19 cellular contexts compared by ENCODE assay signal in the genomic region with DNA sequence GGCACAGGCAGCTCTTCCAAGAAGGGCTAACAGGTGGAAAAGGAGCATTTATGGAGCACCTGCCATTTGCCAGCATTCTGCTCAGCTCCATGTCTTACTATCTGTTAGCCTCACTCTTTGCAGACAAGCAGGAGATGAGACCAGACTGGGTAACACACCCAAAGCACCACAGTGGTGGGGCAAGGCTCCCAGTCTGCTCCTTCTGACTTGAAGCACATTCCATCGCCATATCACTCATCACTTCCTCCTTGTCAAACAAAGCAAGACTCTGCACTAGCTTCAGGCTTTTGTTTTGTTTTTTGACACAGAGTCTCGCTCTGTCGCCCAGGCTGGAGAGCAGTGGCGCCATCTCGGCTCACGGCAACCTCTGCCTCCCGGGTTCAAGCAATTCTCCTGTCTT.
DNase-seq lines count a peak whose midpoint lies in the region; ATAC-seq and TF ChIP-seq lines count a peak whose summit lies in the region.
"Had no signal": no experiment of that assay in that cellular context is flagged by ENCODE, and none has a peak within 500 bp of the region (broad histone marks: within the 10 kb centered on the region; RNA-seq: fewer than 3 reads in every experiment).

No MANE protein-coding gene starts in this region.

- peaks cover 0 to 40% of the 10 kb centered on the region in 2 experiments; a peak in 3 of 4 replicates for H3K79me1 ChIP-seq in IMR-90 (ENCODE audit: low read depth in 1 of 2, low read length in 2 of 2)

- no peak for TF ChIP-seq POLR2A in IMR-90 (IDR thresholded peaks at IDR 0.05; ENCODE audit: low read depth, low read length)

- ATAC-seq in IMR-90 (ENCODE audit: low read depth) (no peak), GM21528 (IDR thresholded peaks at IDR 0.05; ENCODE audit: low FRiP score, unreplicated experiment) (no peak), left colon (no peak), GM21360 (IDR thresholded peaks at IDR 0.05; ENCODE audit: unreplicated experiment) (no peak)
- ATAC-seq: GM23338, HCT116, Right ventricle myocardium inferior had no signal

- no peak overlapping the region for H2BK120ac ChIP-seq in IMR-90 (ENCODE audit: low read depth, low read length)

- in situ Hi-C loops in IMR-90 (cut with MboI; ENCODE audit: low sequenced_read_pairs): no loop called here

- peaks cover 10% of the 10 kb centered on the region for H3K4me1 ChIP-seq in IMR-90 (ENCODE audit: control insufficient read depth, insufficient read depth, low read length)

- no peak overlapping the region for H4K5ac ChIP-seq in IMR-90 (ENCODE audit: low read depth, low read length)

- intact Hi-C loops in IMR-90 (cut with micrococcal nuclease) (no loop called here), left colon (cut with DNase I, micrococcal nuclease) (no loop called here)

- no peak overlapping the region for H4K8ac ChIP-seq in IMR-90 (ENCODE audit: low read depth in 2 of 2, low read length in 2 of 2)

- dilution Hi-C loops in IMR-90 (cut with HindIII; ENCODE audit: low sequenced_read_pairs, unreplicated experiment): no loop called here

- H3K9me1 ChIP-seq in IMR-90 (ENCODE audit: insufficient read depth, low read length): peaks cover 20% of the 10 kb centered on the region

- H3K14ac ChIP-seq in IMR-90 (replicated peaks; ENCODE audit: low read depth, low read length): no peak overlapping the region

- no peak overlapping the region for H2BK15ac ChIP-seq in IMR-90 (ENCODE audit: low read depth, low read length)

- H3K9me3 ChIP-seq in IMR-90 (ENCODE audit: control insufficient read depth, insufficient read depth, low read length): no peaks in the 10 kb centered on the region

- H3K36me3 ChIP-seq in IMR-90 (ENCODE audit: control insufficient read depth, insufficient read depth, low read length): peaks cover 45% of the 10 kb centered on the region

- CTCF ChIA-PET in IMR-90 (lab: Yijun Ruan, JAX): interaction anchor here (0.7 to 1.2 kb wide), 3 partner anchors 10 to 14 kb away, joined by 3 to 4 read pairs (median 3); no protein-coding TSS in a partner anchor

- 100% methylated on average over 1 of the region's 7 CpGs; no CpG with 5 or more reads in 1 of the 2 experiments for WGBS in IMR-90 (ENCODE audit: extremely low coverage in 2 of 2, insufficient read length in 1 of 2), 2 experiments

- no peak for TF ChIP-seq CTCF in IMR-90 (conservative IDR thresholded peaks at IDR 0.05; ENCODE audit: low read depth, low read length)

- no peak overlapping the region for H3K27ac ChIP-seq in IMR-90 (ENCODE audit: insufficient read depth, low read length)
- H3K27ac ChIP-seq: C4-2B had no signal

- no peaks in the 10 kb centered on the region for H4K20me1 ChIP-seq in IMR-90 (ENCODE audit: insufficient read depth, low read length)

- H2AFZ ChIP-seq in IMR-90 (replicated peaks; ENCODE audit: low read length, poor library complexity): no peak overlapping the region
- H2AFZ ChIP-seq: GM23338 had no signal

- peak; percentile 51 for DNase-seq in EH (ENCODE audit: low read depth)
- peak; percentile 16 for DNase-seq in IMR-90
- DNase-seq in dermis blood vessel endothelial cell: peak; percentile 77
- DNase-seq in kidney glomerular epithelial cell (lab: John Stamatoyannopoulos, UW): peak; percentile 18
- no peak for DNase-seq in left colon
- no peak for DNase-seq in GOT3 (lab: John Stamatoyannopoulos, UW)
- DNase-seq: DMS79 treated with DMSO at 0.1 percent for 48 hours, GDM1, NCI-H1048, NCI-H1436, NCI-H1930, NCI-H526 treated with DMSO at 0.1 percent for 48 hours, SW 1271 had no signal

- BruUV-seq in IMR-90 (replicated peaks; lab: Mats Ljungman, UMichigan): no TSS peak

- H3K27me3 ChIP-seq in IMR-90 (ENCODE audit: control insufficient read depth, insufficient read depth, low read length): no peaks in the 10 kb centered on the region

- H3K56ac ChIP-seq in IMR-90 (ENCODE audit: extremely low read depth, insufficient read depth, low read length): no peak overlapping the region

- no peak overlapping the region for H2BK20ac ChIP-seq in IMR-90 (ENCODE audit: low read depth, low read length)

- H3K9ac ChIP-seq in IMR-90 (ENCODE audit: low read depth, low read length): no peak overlapping the region

- H2AK5ac ChIP-seq in IMR-90 (ENCODE audit: low read depth, low read length): no peak overlapping the region

- H3K23ac ChIP-seq in IMR-90 (ENCODE audit: low read depth, low read length): no peak overlapping the region

- no peak overlapping the region for H3K4me2 ChIP-seq in IMR-90 (ENCODE audit: low read depth, low read length)
- H3K4me2 ChIP-seq: GM23338 had no signal

- POLR2A ChIA-PET in IMR-90 (lab: Charles Lee; ENCODE audit: unreplicated experiment): no interaction called here

- no peak overlapping the region for H2AK9ac ChIP-seq in IMR-90 (replicated peaks; ENCODE audit: low read depth, low read length, poor library complexity)

- no peak overlapping the region for H3K4me3 ChIP-seq in IMR-90 (ENCODE audit: insufficient read depth, low read depth, low read length)
- H3K4me3 ChIP-seq: GM23338 had no signal

- H4K91ac ChIP-seq in IMR-90 (ENCODE audit: insufficient read depth, low read depth, low read length): no peak overlapping the region

- H2BK5ac ChIP-seq in IMR-90 (ENCODE audit: low read depth, low read length, poor library complexity, severe bottlenecking): no peak overlapping the region

- H3K4ac ChIP-seq in IMR-90 (ENCODE audit: low read depth, low read length): no peak overlapping the region

- TF ChIP-seq RAD21 in IMR-90 (IDR thresholded peaks at IDR 0.05; ENCODE audit: low read length): no peak

- H3K18ac ChIP-seq in IMR-90 (ENCODE audit: low read depth, low read length): no peak overlapping the region

TF ChIP-seq in IMR-90, 13 proteins besides CTCF, POLR2A, EP300 and RAD21:
- TF ChIP-seq RCOR1 (IDR thresholded peaks at IDR 0.05; ENCODE audit: insufficient replicate concordance, low read length): no peak
- TF ChIP-seq SMC3 (IDR thresholded peaks at IDR 0.05; ENCODE audit: low read depth, low read length): no peak
- TF ChIP-seq, protein P1, sequence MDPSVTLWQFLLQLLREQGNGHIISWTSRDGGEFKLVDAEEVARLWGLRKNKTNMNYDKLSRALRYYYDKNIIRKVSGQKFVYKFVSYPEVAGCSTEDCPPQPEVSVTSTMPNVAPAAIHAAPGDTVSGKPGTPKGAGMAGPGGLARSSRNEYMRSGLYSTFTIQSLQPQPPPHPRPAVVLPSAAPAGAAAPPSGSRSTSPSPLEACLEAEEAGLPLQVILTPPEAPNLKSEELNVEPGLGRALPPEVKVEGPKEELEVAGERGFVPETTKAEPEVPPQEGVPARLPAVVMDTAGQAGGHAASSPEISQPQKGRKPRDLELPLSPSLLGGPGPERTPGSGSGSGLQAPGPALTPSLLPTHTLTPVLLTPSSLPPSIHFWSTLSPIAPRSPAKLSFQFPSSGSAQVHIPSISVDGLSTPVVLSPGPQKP (IDR thresholded peaks at IDR 0.05; ENCODE audit: borderline replicate concordance, low read depth, low read length): no peak
- no peak for TF ChIP-seq NFE2L2 (IDR thresholded peaks at IDR 0.05; ENCODE audit: low read depth, low read length)
- TF ChIP-seq CHD1 (IDR thresholded peaks at IDR 0.05; ENCODE audit: low read depth, low read length): no peak
- no peak for TF ChIP-seq MAFK (IDR thresholded peaks at IDR 0.05; ENCODE audit: low read depth, low read length)
- no peak for TF ChIP-seq MXI1 (IDR thresholded peaks at IDR 0.05; ENCODE audit: borderline replicate concordance, low read depth, low read length)
- no peak for TF ChIP-seq CEBPB (IDR thresholded peaks at IDR 0.05; ENCODE audit: low read depth, low read length)
- no peak for TF ChIP-seq FOS (IDR thresholded peaks at IDR 0.05; ENCODE audit: low read depth, low read length)
- TF ChIP-seq, protein P2, sequence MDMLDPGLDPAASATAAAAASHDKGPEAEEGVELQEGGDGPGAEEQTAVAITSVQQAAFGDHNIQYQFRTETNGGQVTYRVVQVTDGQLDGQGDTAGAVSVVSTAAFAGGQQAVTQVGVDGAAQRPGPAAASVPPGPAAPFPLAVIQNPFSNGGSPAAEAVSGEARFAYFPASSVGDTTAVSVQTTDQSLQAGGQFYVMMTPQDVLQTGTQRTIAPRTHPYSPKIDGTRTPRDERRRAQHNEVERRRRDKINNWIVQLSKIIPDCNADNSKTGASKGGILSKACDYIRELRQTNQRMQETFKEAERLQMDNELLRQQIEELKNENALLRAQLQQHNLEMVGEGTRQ (IDR thresholded peaks at IDR 0.05; ENCODE audit: low read depth, low read length): no peak
- no peak for TF ChIP-seq MAZ (IDR thresholded peaks at IDR 0.05; ENCODE audit: borderline replicate concordance, low read depth, low read length)
- no peak for TF ChIP-seq BHLHE40 (IDR thresholded peaks at IDR 0.05; ENCODE audit: low read depth, low read length)
- no peak for TF ChIP-seq RFX5 (IDR thresholded peaks at IDR 0.05; ENCODE audit: low read depth, low read length)
TF ChIP-seq in IMR-90: peak in this region for 0.

Comparison
In these comparisons a context has a peak if more than half of its experiments do, and no peak if none do; other contexts are left out.
1. DNase-seq: peak in EH (single experiment), IMR-90 (single experiment), dermis blood vessel endothelial cell (single experiment) and kidney glomerular epithelial cell (single experiment); none in left colon (0 of 2) and GOT3 (single experiment).